8 cellular contexts compared by ENCODE assay signal in genomic region chr17:47099451-47099986, GRCh38.
A peak's percentile ranks its signal among the peaks of the same experiment; 100 is the strongest.
DNase-seq lines count a peak whose midpoint lies in the region; ATAC-seq and TF ChIP-seq lines count a peak whose summit lies in the region.

No MANE protein-coding gene starts in this region.

- no peak for ATAC-seq in Right ventricle myocardium inferior

- no peaks in the 10 kb centered on the region for H3K4me1 ChIP-seq in cardiac muscle cell (ENCODE audit: low read depth)
- H3K4me1 ChIP-seq in breast epithelium = no peaks in the 10 kb centered on the region
- H3K4me1 ChIP-seq in mucosa of rectum (ENCODE audit: control insufficient read depth in 2 of 2, insufficient read depth in 2 of 2, low read length in 2 of 2) = peaks cover 2 to 3% of the 10 kb centered on the region in 2 donors

- no peaks in the 10 kb centered on the region for H3K9me3 ChIP-seq in cardiac muscle cell (ENCODE audit: low read depth)
- no peaks in the 10 kb centered on the region for H3K9me3 ChIP-seq in breast epithelium
- H3K9me3 ChIP-seq in mucosa of rectum (ENCODE audit: control insufficient read depth in 2 of 2, low read length in 2 of 2) = no peaks in the 10 kb centered on the region

- intact Hi-C loops in Right ventricle myocardium inferior (cut with DNase I) (no loop called here), breast epithelium (cut with DNase I; ENCODE audit: low total_unique reads) (no loop called here)

- H3K36me3 ChIP-seq in cardiac muscle cell = no peaks in the 10 kb centered on the region
- H3K36me3 ChIP-seq in breast epithelium = no peaks in the 10 kb centered on the region
- no peaks in the 10 kb centered on the region for H3K36me3 ChIP-seq in mucosa of rectum (ENCODE audit: control insufficient read depth in 2 of 2, insufficient read depth in 2 of 2, low read length in 2 of 2)

- TF ChIP-seq POLR2A in breast epithelium (IDR thresholded peaks at IDR 0.05) (no peak), erythroblast (IDR thresholded peaks at IDR 0.05; ENCODE audit: low read length) (no peak)

- H3K27me3 ChIP-seq in cardiac muscle cell = no peaks in the 10 kb centered on the region
- H3K27me3 ChIP-seq in breast epithelium = no peaks in the 10 kb centered on the region
- no peaks in the 10 kb centered on the region for H3K27me3 ChIP-seq in mucosa of rectum (ENCODE audit: control insufficient read depth in 2 of 2, insufficient read depth in 2 of 2, low read length in 2 of 2)

- H3K4me3 ChIP-seq in cardiac muscle cell (peak overlapping the region; percentile 58), breast epithelium (peak overlapping the region; percentile 91 to 99 (median 98)), mucosa of rectum (ENCODE audit: low read length in 2 of 2) (peak overlapping the region; percentile 74 to 91)
- H3K4me3 ChIP-seq in Jurkat, Clone E6-1 (ENCODE audit: low read length) = peak overlapping the region; percentile 56

- peak overlapping the region; percentile 81 to 85 for H3K9ac ChIP-seq in mucosa of rectum (ENCODE audit: low read depth in 1 of 2, low read length in 2 of 2)

- no peak for DNase-seq in cardiac muscle cell (ENCODE audit: low read depth in 1 of 2, low spot score in 1 of 2)
- no peak for DNase-seq in Right ventricle myocardium inferior (ENCODE audit: missing footprints)
- DNase-seq in Jurkat, Clone E6-1 (ENCODE audit: low read depth, low spot score) = no peak
- no peak for DNase-seq in breast epithelium (ENCODE audit: low spot score in 2 of 2)
- DNase-seq in NCI-H2107 (lab: John Stamatoyannopoulos, UW) = no peak
- no peak for DNase-seq in erythroblast (lab: John Stamatoyannopoulos, UW)
- DNase-seq in GOT3 (lab: John Stamatoyannopoulos, UW) = no peak

- TF ChIP-seq CTCF in cardiac muscle cell (IDR thresholded peaks at IDR 0.05; ENCODE audit: low read depth, low read length) (no peak), breast epithelium (IDR thresholded peaks at IDR 0.05) (no peak)

- no peak overlapping the region for H3K27ac ChIP-seq in cardiac muscle cell
- H3K27ac ChIP-seq in breast epithelium = peak overlapping the region; percentile 82 to 91
- peak overlapping the region in 1 of 2 donors; percentile 65 for H3K27ac ChIP-seq in mucosa of rectum (ENCODE audit: low read depth in 2 of 2, low read length in 2 of 2)
